In the genomic region with DNA sequence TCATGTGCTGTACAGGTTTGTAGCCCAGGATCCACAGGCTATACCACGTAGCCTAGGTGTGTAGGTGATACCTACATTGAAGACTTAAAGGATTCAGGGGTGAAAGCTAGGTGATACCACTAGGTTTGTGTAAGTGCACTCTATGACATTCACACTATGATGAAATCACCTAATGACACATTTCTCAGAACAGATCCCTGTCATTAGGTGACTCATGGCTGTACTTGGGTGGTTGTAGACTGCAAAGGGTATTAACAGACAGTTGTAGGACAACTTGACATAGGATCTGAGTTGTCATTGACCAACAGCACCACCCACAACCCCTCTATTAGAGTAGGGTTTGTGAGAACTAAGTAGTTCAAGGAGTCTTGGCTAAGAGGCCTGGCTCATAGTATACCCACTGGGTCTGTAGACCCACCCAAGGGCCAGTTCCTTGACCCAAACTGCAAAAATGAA, we compare ENCODE assay signal across 1 cellular context.
TF ChIP-seq lines count a peak whose summit lies in the region.

No MANE protein-coding gene starts in this region.

TF ChIP-seq in GM12878, 131 proteins besides CTCF, POLR2A, EP300 and RAD21 (continued from another document):
- TF ChIP-seq HDAC2 (IDR thresholded peaks at IDR 0.05) (no peak), JUNB (IDR thresholded peaks at IDR 0.05) (0 out of 2 replicates have a peak, but pooled peaks have one; percentile 23)
